In the genomic region with DNA sequence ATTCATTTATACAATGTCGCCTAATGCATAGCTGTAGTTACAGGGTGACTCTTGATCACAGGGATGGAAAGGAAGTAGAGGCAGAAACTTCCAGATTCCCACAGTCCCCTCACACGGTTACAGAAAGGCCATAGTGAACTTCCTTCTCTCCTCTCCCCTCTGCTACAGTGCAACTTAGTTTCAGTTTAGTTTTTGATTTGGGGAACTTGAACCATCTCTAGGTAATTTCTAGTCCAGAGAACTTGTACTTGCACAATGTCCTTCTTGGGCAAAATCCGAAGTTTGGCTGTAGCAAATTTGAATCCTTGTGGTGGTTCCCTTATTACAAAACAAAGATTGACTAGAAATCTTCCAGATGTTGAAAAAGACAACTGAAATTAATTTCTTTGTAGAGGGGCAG, we compare ENCODE assay signal across 10 cellular contexts. TPM values are rescaled to one million over a fixed set of nuclear protein-coding genes. Genes with fewer than 3 reads are reported as not detected.
DNase-seq lines count a peak whose midpoint lies in the region; ATAC-seq and TF ChIP-seq lines count a peak whose summit lies in the region.
"Had no signal": no experiment of that assay in that cellular context is flagged by ENCODE, and none has a peak within 500 bp of the region (broad histone marks: within the 10 kb centered on the region; RNA-seq: fewer than 3 reads in every experiment).

No MANE protein-coding gene starts in this region.

- H3K36me3 ChIP-seq in SU-DHL-6 (ENCODE audit: low read length): no peaks in the 10 kb centered on the region

- H3F3A ChIP-seq in SU-DHL-6 (ENCODE audit: insufficient read depth): no peaks in the 10 kb centered on the region

- peaks cover 9% of the 10 kb centered on the region for H3K36me3 Mint-ChIP-seq in activated CD4-positive, alpha-beta T cell treated with anti-CD3 and anti-CD28 coated beads, Interleukin-2, amount 10 ng/mL, durations not matched to agents 24 days and 14 days (ENCODE audit: low read depth)
- peaks cover 3 to 5% (median 4%) of the 10 kb centered on the region in 3 donors for H3K36me3 Mint-ChIP-seq in immature natural killer cell

- no peaks in the 10 kb centered on the region for H3K27me3 Mint-ChIP-seq in activated CD4-positive, alpha-beta T cell treated with anti-CD3 and anti-CD28 coated beads, Interleukin-2, amount 10 ng/mL, durations not matched to agents 24 days and 14 days
- no peaks in the 10 kb centered on the region for H3K27me3 Mint-ChIP-seq in immature natural killer cell (ENCODE audit: low read depth in 3 of 3)

- no peak for ATAC-seq in omental fat pad (ENCODE audit: low FRiP score)
- ATAC-seq: left colon had no signal

- peak overlapping the region; percentile 15 for H3K4me2 ChIP-seq in SU-DHL-6 (ENCODE audit: low read depth, low read length, poor library complexity, severe bottlenecking)

- peak overlapping the region; percentile 92 for H3K4me3 Mint-ChIP-seq in activated CD4-positive, alpha-beta T cell treated with anti-CD3 and anti-CD28 coated beads, Interleukin-2, amount 10 ng/mL, durations not matched to agents 24 days and 14 days
- peak overlapping the region; percentile 96 to 100 (median 98) for H3K4me3 Mint-ChIP-seq in immature natural killer cell

- no peaks in the 10 kb centered on the region for H4K20me1 ChIP-seq in SU-DHL-6 (ENCODE audit: low read depth, low read length)

- H3K9me2 ChIP-seq in SU-DHL-6 (replicated peaks; ENCODE audit: insufficient read depth, low read length): no peaks in the 10 kb centered on the region

- no peaks in the 10 kb centered on the region for H3K9me3 ChIP-seq in SU-DHL-6 (ENCODE audit: insufficient read depth, low read length)

- H3K27ac Mint-ChIP-seq in activated CD4-positive, alpha-beta T cell treated with anti-CD3 and anti-CD28 coated beads, Interleukin-2, amount 10 ng/mL, durations not matched to agents 24 days and 14 days: peak overlapping the region; percentile 95
- H3K27ac Mint-ChIP-seq in immature natural killer cell: peak overlapping the region; percentile 93 to 100 (median 98)

- no peak overlapping the region for H3K9ac ChIP-seq in SU-DHL-6 (ENCODE audit: low read length)

- no peaks in the 10 kb centered on the region for H3K9me3 Mint-ChIP-seq in activated CD4-positive, alpha-beta T cell treated with anti-CD3 and anti-CD28 coated beads, Interleukin-2, amount 10 ng/mL, durations not matched to agents 24 days and 14 days
- H3K9me3 Mint-ChIP-seq in immature natural killer cell: no peaks in the 10 kb centered on the region

- H3K79me2 ChIP-seq in SU-DHL-6 (ENCODE audit: insufficient read depth, low read length): peaks cover 5% of the 10 kb centered on the region; the same call in 1 of the 2 replicates

- intact Hi-C loops in activated CD4-positive, alpha-beta T cell treated with anti-CD3 and anti-CD28 coated beads, Interleukin-2, amount 10 ng/mL, durations not matched to agents 24 days and 14 days (cut with micrococcal nuclease): loop anchor here (5.0 to 10.0 kb wide), 2 partner anchors 446 to 771 kb away; partner anchors contain the start of gene NUDT6

- no peak overlapping the region for H3K27ac ChIP-seq in SU-DHL-6 (ENCODE audit: low read depth, low read length)
- H3K27ac ChIP-seq in temporal lobe (ENCODE audit: low read depth, low read length): peak overlapping the region; percentile 84

- no peak for DNase-seq in activated CD4-positive, alpha-beta T cell treated with anti-CD3 and anti-CD28 coated beads, Interleukin-2, amount 10 ng/mL, durations not matched to agents 24 days and 14 days
- DNase-seq in activated CD4-positive, alpha-beta T cell treated with anti-CD3 and anti-CD28 coated beads for 48 hours: no peak
- DNase-seq in immature natural killer cell (no peak), COR-L47 (lab: John Stamatoyannopoulos, UW) (no peak), omental fat pad (ENCODE audit: low spot score) (no peak), NCI-H1417 (lab: John Stamatoyannopoulos, UW) (no peak)
- DNase-seq: left colon had no signal

- no peaks in the 10 kb centered on the region for H3K27me3 ChIP-seq in SU-DHL-6 (ENCODE audit: low read length)
- H3K27me3 ChIP-seq: cardiac muscle cell had no signal

- peaks cover 30% of the 10 kb centered on the region for H3K4me1 Mint-ChIP-seq in activated CD4-positive, alpha-beta T cell treated with anti-CD3 and anti-CD28 coated beads, Interleukin-2, amount 10 ng/mL, durations not matched to agents 24 days and 14 days
- peaks cover 40 to 55% of the 10 kb centered on the region in 2 donors for H3K4me1 Mint-ChIP-seq in immature natural killer cell

- H3K4me3 ChIP-seq in SU-DHL-6 (ENCODE audit: insufficient read depth, low read length, poor library complexity, severe bottlenecking): no peak overlapping the region

- peak overlapping the region; percentile 59 for H2AFZ ChIP-seq in SU-DHL-6 (ENCODE audit: low read depth, low read length, severe bottlenecking)

- no peak for TF ChIP-seq CTCF in SU-DHL-6 (IDR thresholded peaks at IDR 0.05; ENCODE audit: insufficient read depth, low read length, poor library complexity, severe bottlenecking)
- TF ChIP-seq CTCF in omental fat pad (IDR thresholded peaks at IDR 0.05): no peak

RNA-seq across cellular contexts. Expression of gene BLTP1, which starts 1.2 kb away (rescaled TPM):
- 26.2 and 28.9 TPM in 2 replicates for total RNA-seq in activated CD4-positive, alpha-beta T cell treated with anti-CD3 and anti-CD28 coated beads, Interleukin-2, amount 10 ng/mL, durations not matched to agents 24 days and 14 days
- polyA plus RNA-seq in immature natural killer cell: 10 to 100 TPM in 1 of 3 donors, 1 to 10 TPM in 2; 1.7 to 11.1 (median 3.3) TPM
- total RNA-seq in temporal lobe (184 TPM), omental fat pad (100 to 1,000 TPM in 2 of 4 donors, 10 to 100 TPM in 2; 80.1 to 212 (median 102) TPM)
